8 cellular contexts compared by ENCODE assay signal in the genomic region with DNA sequence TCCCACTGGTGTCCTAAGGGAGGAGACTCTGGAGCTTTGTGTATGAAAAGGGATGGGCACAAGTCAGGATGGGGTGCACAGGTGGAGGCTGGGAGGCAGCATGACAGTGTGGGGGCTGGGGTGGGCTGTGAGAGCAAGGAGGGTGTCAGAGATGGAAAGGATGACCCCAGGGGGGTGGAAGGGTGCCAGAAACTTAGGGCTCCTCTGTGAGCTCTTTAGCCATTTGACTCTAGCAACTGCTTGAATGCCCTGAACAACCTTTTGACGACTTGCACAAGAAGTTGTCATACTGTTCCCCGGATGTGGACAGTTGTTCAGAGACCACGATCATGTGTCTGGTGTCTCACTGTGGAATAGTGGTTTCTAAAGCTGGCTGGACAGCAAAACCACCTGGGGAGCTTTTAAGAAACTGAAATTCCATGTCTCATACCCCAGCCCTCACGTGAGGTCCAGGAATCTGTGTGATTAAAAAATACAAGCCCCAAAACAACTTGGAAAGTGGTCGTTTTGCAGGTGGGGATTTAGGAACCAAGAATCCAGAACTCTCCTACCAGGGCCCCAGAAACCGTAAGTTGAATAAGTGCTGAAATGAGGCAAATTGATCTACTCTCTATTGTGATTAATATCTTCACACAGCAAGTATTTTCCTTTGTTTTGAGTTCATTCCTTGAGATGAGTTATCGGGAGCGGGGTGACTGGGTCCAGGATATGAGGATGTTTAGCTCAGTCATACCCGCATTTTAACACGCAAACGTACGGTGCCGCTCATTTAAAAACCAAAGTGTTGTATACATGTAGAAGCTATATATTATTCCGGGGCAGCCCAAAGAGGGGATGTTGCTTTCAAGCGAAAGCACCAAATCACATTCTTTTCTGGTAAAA. TPM values are rescaled to one million over a fixed set of nuclear protein-coding genes. Genes with fewer than 3 reads are reported as not detected.
DNase-seq lines count a peak whose midpoint lies in the region; ATAC-seq and TF ChIP-seq lines count a peak whose summit lies in the region.

No MANE protein-coding gene starts in this region.

- peak overlapping the region; percentile 53 for H3K27ac Mint-ChIP-seq in endodermal cell
- H3K27ac Mint-ChIP-seq in stimulated activated memory B cell treated with anti-CD40 and anti-IgM and Interleukin-4, amounts not matched to agents 10 μg/mL and 1 μg/mL and 100 μg/mL, for 72 hours: peak overlapping the region; percentile 96

- peaks cover 47% of the 10 kb centered on the region for H3K4me1 Mint-ChIP-seq in endodermal cell
- peaks cover 55% of the 10 kb centered on the region for H3K4me1 Mint-ChIP-seq in stimulated activated memory B cell treated with anti-CD40 and anti-IgM and Interleukin-4, amounts not matched to agents 10 μg/mL and 1 μg/mL and 100 μg/mL, for 72 hours

- peak overlapping the region; percentile 50 to 82 (median 74); a peak in 19 of 20 replicates for H3K4me3 ChIP-seq in BLaER1 treated with 17β-estradiol and CSF1 and Interleukin-3, amounts not matched to agents 10 nM and 100 nM
- no peak overlapping the region for H3K4me3 ChIP-seq in endodermal cell (ENCODE audit: low read length)

- no peaks in the 10 kb centered on the region for H3K27me3 Mint-ChIP-seq in endodermal cell (ENCODE audit: insufficient read depth)
- no peaks in the 10 kb centered on the region for H3K27me3 Mint-ChIP-seq in stimulated activated memory B cell treated with anti-CD40 and anti-IgM and Interleukin-4, amounts not matched to agents 10 μg/mL and 1 μg/mL and 100 μg/mL, for 72 hours

- no peaks in the 10 kb centered on the region for H3K36me3 Mint-ChIP-seq in endodermal cell (ENCODE audit: low read depth)
- peaks cover 27% of the 10 kb centered on the region for H3K36me3 Mint-ChIP-seq in stimulated activated memory B cell treated with anti-CD40 and anti-IgM and Interleukin-4, amounts not matched to agents 10 μg/mL and 1 μg/mL and 100 μg/mL, for 72 hours

- WGBS in endodermal cell (ENCODE audit: insufficient coverage in 1 of 2, insufficient read length in 1 of 2), 2 experiments: 94 to 96% methylated on average over 11 to 15 of the region's 15 CpGs

- peaks cover 0 to 7% (median 0%) of the 10 kb centered on the region in 11 experiments; a peak in 1 of 22 replicates for H3K36me3 ChIP-seq in BLaER1 treated with 17β-estradiol and CSF1 and Interleukin-3, amounts not matched to agents 10 nM and 100 nM
- H3K36me3 ChIP-seq in endodermal cell (ENCODE audit: control insufficient read depth, insufficient read depth, low read length): no peaks in the 10 kb centered on the region

- H4K20me1 ChIP-seq in BLaER1 treated with 17β-estradiol and CSF1 and Interleukin-3, amounts not matched to agents 10 nM and 100 nM: peaks cover 0 to 56% (median 16%) of the 10 kb centered on the region in 11 experiments; a peak in 10 of 22 replicates

- H3K27me3 ChIP-seq in BLaER1 treated with 17β-estradiol and CSF1 and Interleukin-3, amounts not matched to agents 10 nM and 100 nM: no peaks in the 10 kb centered on the region
- H3K27me3 ChIP-seq in endodermal cell (ENCODE audit: control insufficient read depth, insufficient read depth, low read length, poor library complexity, severe bottlenecking): no peaks in the 10 kb centered on the region

- H3K4me1 ChIP-seq in BLaER1 treated with 17β-estradiol and CSF1 and Interleukin-3, amounts not matched to agents 10 nM and 100 nM: peaks cover 79 to 93% (median 85%) of the 10 kb centered on the region in 10 experiments
- H3K4me1 ChIP-seq in endodermal cell (ENCODE audit: control insufficient read depth, insufficient read depth, low read length): no peaks in the 10 kb centered on the region

- H3K4me2 ChIP-seq in BLaER1 treated with 17β-estradiol and CSF1 and Interleukin-3, amounts not matched to agents 10 nM and 100 nM: peak overlapping the region; percentile 87 to 98 (median 95)

- peak overlapping the region; percentile 61 to 86 (median 84) for H3K9ac ChIP-seq in BLaER1 treated with 17β-estradiol and CSF1 and Interleukin-3, amounts not matched to agents 10 nM and 100 nM
- no peak overlapping the region for H3K9ac ChIP-seq in endodermal cell (ENCODE audit: extremely low read depth, low read length, poor library complexity, severe bottlenecking)

- H3K9me3 ChIP-seq in BLaER1 treated with 17β-estradiol and CSF1 and Interleukin-3, amounts not matched to agents 10 nM and 100 nM (replicated peaks in 1 of 11): no peaks in the 10 kb centered on the region
- H3K9me3 ChIP-seq in endodermal cell (ENCODE audit: control insufficient read depth, low read length): no peaks in the 10 kb centered on the region

- DNase-seq in activated CD4-positive, CD25-positive, alpha-beta regulatory T cell treated with anti-CD3 and anti-CD28 coated beads, Interleukin-2, amount 50 U/mL, for 16 hours (ENCODE audit: low read depth, low spot score): peak; percentile 48
- DNase-seq in endodermal cell: no peak
- no peak for DNase-seq in RWPE1 (ENCODE audit: low spot score)
- no peak for DNase-seq in NCI-H1930 (lab: John Stamatoyannopoulos, UW)

- ATAC-seq in GM19438 (IDR thresholded peaks at IDR 0.05; ENCODE audit: low read depth, unreplicated experiment): peak; percentile 49
- ATAC-seq in HG03520 (IDR thresholded peaks at IDR 0.05; ENCODE audit: unreplicated experiment): peak; percentile 53
- ATAC-seq in stimulated activated memory B cell treated with anti-CD40 and anti-IgM and Interleukin-4, amounts not matched to agents 10 μg/mL and 1 μg/mL and 100 μg/mL, for 72 hours: peak; percentile 87

- H3K4me3 Mint-ChIP-seq in endodermal cell: peak overlapping the region; percentile 50
- peak overlapping the region; percentile 94 for H3K4me3 Mint-ChIP-seq in stimulated activated memory B cell treated with anti-CD40 and anti-IgM and Interleukin-4, amounts not matched to agents 10 μg/mL and 1 μg/mL and 100 μg/mL, for 72 hours

- no peaks in the 10 kb centered on the region for H3K9me3 Mint-ChIP-seq in endodermal cell
- no peaks in the 10 kb centered on the region for H3K9me3 Mint-ChIP-seq in stimulated activated memory B cell treated with anti-CD40 and anti-IgM and Interleukin-4, amounts not matched to agents 10 μg/mL and 1 μg/mL and 100 μg/mL, for 72 hours

- CTCF ChIA-PET in RWPE1 (lab: Yijun Ruan, JAX): interaction anchor here (0.6 kb wide), 3 partner anchors 18 to 124 kb away, joined by 3 to 4 read pairs (median 3); no protein-coding TSS in a partner anchor

- H3K27ac ChIP-seq in BLaER1 treated with 17β-estradiol and CSF1 and Interleukin-3, amounts not matched to agents 10 nM and 100 nM: peak overlapping the region; percentile 49 to 88 (median 82); a peak in 21 of 22 replicates
- H3K27ac ChIP-seq in endodermal cell (ENCODE audit: low read depth, low read length) (no peak overlapping the region), RWPE1 (no peak overlapping the region)

- POLR2A ChIA-PET in RWPE1 (lab: Yijun Ruan, JAX; ENCODE audit: low non-redundant PET): no interaction called here

- TF ChIP-seq CTCF in endodermal cell (conservative IDR thresholded peaks at IDR 0.05): no peak
- TF ChIP-seq CTCF in RWPE1 (conservative IDR thresholded peaks at IDR 0.05; ENCODE audit: low read depth): no peak

RNA-seq across cellular contexts. Expression of a gene that starts 3.4 kb away (rescaled TPM):
- 1 to 10 TPM; 2.9 to 9.4 TPM for total RNA-seq in endodermal cell
- 0.36 TPM for polyA plus RNA-seq in endodermal cell (2013, experiment 1 of 2)
- polyA plus RNA-seq in endodermal cell (2013, experiment 2 of 2): 0.54 TPM

Comparison
In these comparisons a context has a peak if more than half of its experiments do, and no peak if none do; other contexts are left out.
1. H3K27ac ChIP-seq: peak in BLaER1 treated with 17β-estradiol and CSF1 and Interleukin-3, amounts not matched to agents 10 nM and 100 nM (11 of 11); none in endodermal cell (single experiment) and RWPE1 (single experiment).
2. Peak in every context shown above with its lines, with median percentiles within 50 percentile points of each other: ATAC-seq.